9 cellular contexts compared by ENCODE assay signal in genomic region chr15:77013786-77014136, GRCh38. TPM values are rescaled to one million over a fixed set of nuclear protein-coding genes. Genes with fewer than 3 reads are reported as not detected.
DNase-seq lines count a peak whose midpoint lies in the region; ATAC-seq and TF ChIP-seq lines count a peak whose summit lies in the region.
"Had no signal": no experiment of that assay in that cellular context is flagged by ENCODE, and none has a peak within 500 bp of the region (broad histone marks: within the 10 kb centered on the region; RNA-seq: fewer than 3 reads in every experiment).

No MANE protein-coding gene starts in this region.

- H3K4me3 ChIP-seq in SK-N-SH (ENCODE audit: low read depth in 2 of 2, low read length in 1 of 2) (no peak overlapping the region), esophagus squamous epithelium (no peak overlapping the region)

- WGBS in SK-N-SH (ENCODE audit: low lambda C conversion rate): 70% methylated on average over 2 of the region's 5 CpGs
- WGBS in esophagus squamous epithelium, 2 donors: 50 to 83% methylated on average over 1 to 2 of the region's 5 CpGs

- no peak for TF ChIP-seq CTCF in RWPE1 (conservative IDR thresholded peaks at IDR 0.05; ENCODE audit: low read depth)
- TF ChIP-seq CTCF in SK-N-SH (IDR thresholded peaks at IDR 0.05): no peak
- peak in 1 of 6 experiments; percentile 18 for TF ChIP-seq CTCF in esophagus squamous epithelium (IDR thresholded peaks at IDR 0.05)

- no peak overlapping the region for H2AFZ ChIP-seq in SK-N-SH (ENCODE audit: low read depth)

- H3K27me3 ChIP-seq in SK-N-SH (ENCODE audit: insufficient read depth) (no peaks in the 10 kb centered on the region), esophagus squamous epithelium (no peaks in the 10 kb centered on the region)

- ATAC-seq in GM21528 (IDR thresholded peaks at IDR 0.05; ENCODE audit: low FRiP score, unreplicated experiment) (peak; percentile 25), GM21825 (IDR thresholded peaks at IDR 0.05; ENCODE audit: unreplicated experiment) (no peak)
- peak; percentile 85 to 91 for ATAC-seq in activated naive CD4-positive, alpha-beta T cell treated with anti-CD3 and anti-CD28 coated beads, Interleukin-2, amount 50 U/mL, for 72 hours

- CTCF ChIA-PET in RWPE1 (lab: Yijun Ruan, JAX) (interaction anchor here (1.5 kb wide), 1 partner anchor 11 kb away, joined by 6 read pairs; no protein-coding TSS in a partner anchor), SK-N-SH (lab: Yijun Ruan, JAX) (interaction anchor here (1.3 to 3.4 kb wide), 2 partner anchors 11 to 22 kb away, joined by 6 to 20 read pairs; no protein-coding TSS in a partner anchor)

- no peaks in the 10 kb centered on the region for H3K9me3 Mint-ChIP-seq in activated naive CD4-positive, alpha-beta T cell treated with anti-CD3 and anti-CD28 coated beads, Interleukin-2, amount 50 U/mL, for 72 hours

- H3K79me2 ChIP-seq in SK-N-SH (ENCODE audit: insufficient read depth): no peaks in the 10 kb centered on the region

- H3K4me1 ChIP-seq in SK-N-SH (ENCODE audit: control insufficient read depth in 1 of 2, insufficient read depth in 2 of 2, low read depth in 1 of 2, low read length in 1 of 2) (peaks cover 0 to 22% of the 10 kb centered on the region in 2 experiments; a peak in 1 of 4 replicates), esophagus squamous epithelium (peaks cover 0 to 33% (median 0%) of the 10 kb centered on the region in 3 donors)

- intact Hi-C loops in esophagus squamous epithelium (cut with DNase I): no loop called here

- H3K36me3 ChIP-seq in SK-N-SH (replicated peaks in 1 of 2; ENCODE audit: control insufficient read depth in 1 of 2, insufficient read depth in 2 of 2, low read length in 1 of 2) (no peaks in the 10 kb centered on the region), esophagus squamous epithelium (no peaks in the 10 kb centered on the region)

- H3K27ac Mint-ChIP-seq in activated naive CD4-positive, alpha-beta T cell treated with anti-CD3 and anti-CD28 coated beads, Interleukin-2, amount 50 U/mL, for 72 hours: peak overlapping the region; percentile 86 to 93

- no peak overlapping the region for H3K27ac ChIP-seq in RWPE1
- no peak overlapping the region for H3K27ac ChIP-seq in SK-N-SH (ENCODE audit: low read depth in 2 of 2, low read length in 1 of 2)
- H3K27ac ChIP-seq in esophagus squamous epithelium: peak overlapping the region in 1 of 4 donors; percentile 52

- POLR2A ChIA-PET in RWPE1 (lab: Yijun Ruan, JAX; ENCODE audit: low non-redundant PET): no interaction called here
- POLR2A ChIA-PET in SK-N-SH (lab: Yijun Ruan, JAX): no interaction called here

- H3K9me2 ChIP-seq in SK-N-SH: no peaks in the 10 kb centered on the region

- no peaks in the 10 kb centered on the region for H3K9me3 ChIP-seq in SK-N-SH
- H3K9me3 ChIP-seq in esophagus squamous epithelium: no peaks in the 10 kb centered on the region

- no peaks in the 10 kb centered on the region for H3F3A ChIP-seq in SK-N-SH (replicated peaks; ENCODE audit: insufficient read depth)

- no peak for TF ChIP-seq RAD21 in SK-N-SH (IDR thresholded peaks at IDR 0.05; ENCODE audit: low read length)

- H4K20me1 ChIP-seq in SK-N-SH (ENCODE audit: insufficient read depth): no peaks in the 10 kb centered on the region

- H3K4me2 ChIP-seq in SK-N-SH: no peak overlapping the region

- peaks cover 0 to 23% of the 10 kb centered on the region in 2 donors for H3K36me3 Mint-ChIP-seq in activated naive CD4-positive, alpha-beta T cell treated with anti-CD3 and anti-CD28 coated beads, Interleukin-2, amount 50 U/mL, for 72 hours

- H3K9ac ChIP-seq in SK-N-SH: no peak overlapping the region

- TF ChIP-seq POLR2A in esophagus squamous epithelium (IDR thresholded peaks at IDR 0.05): no peak

- peak; percentile 60 for DNase-seq in RWPE1 (ENCODE audit: low spot score)
- peak; percentile 79 to 82 for DNase-seq in activated naive CD4-positive, alpha-beta T cell treated with anti-CD3 and anti-CD28 coated beads, Interleukin-2, amount 50 U/mL, for 72 hours (ENCODE audit: low spot score in 2 of 2)
- DNase-seq in stimulated activated CD4-positive, alpha-beta T cell treated with anti-CD3 and anti-CD28 coated beads, TNF-alpha, amount 100 ng/mL, for 1 hour (ENCODE audit: low read depth in 3 of 3, low spot score in 1 of 3): peak; percentile 66 to 80 (median 77)
- no peak for DNase-seq in SK-N-SH
- no peak for DNase-seq in cortex of kidney (lab: John Stamatoyannopoulos, UW)
- no peak for DNase-seq in esophagus squamous epithelium (lab: John Stamatoyannopoulos, UW)

- TF ChIP-seq EP300 in SK-N-SH (IDR thresholded peaks at IDR 0.05; ENCODE audit: borderline replicate concordance in 1 of 2, low read depth in 1 of 2, low read length in 1 of 2): no peak

TF ChIP-seq in SK-N-SH, 30 proteins besides CTCF, POLR2A, EP300 and RAD21:
- no peak for TF ChIP-seq SMC3 (IDR thresholded peaks at IDR 0.05; ENCODE audit: low read depth, low read length)
- no peak for TF ChIP-seq GATA2 (CRISPR knock-in tag; IDR thresholded peaks at IDR 0.05)
- TF ChIP-seq RCOR1 (IDR thresholded peaks at IDR 0.05; ENCODE audit: low read length): no peak
- TF ChIP-seq CHD2 (IDR thresholded peaks at IDR 0.05; ENCODE audit: low read length, partially characterized antibody): no peak
- no peak for TF ChIP-seq ELF1 (IDR thresholded peaks at IDR 0.05)
- no peak for TF ChIP-seq FOSL2 (IDR thresholded peaks at IDR 0.05; ENCODE audit: borderline replicate concordance, low read depth)

RNA-seq across cellular contexts. Expression of gene PSTPIP1, which starts 18.8 kb away (rescaled TPM):
- total RNA-seq in activated naive CD4-positive, alpha-beta T cell treated with anti-CD3 and anti-CD28 coated beads, Interleukin-2, amount 50 U/mL, for 72 hours: 100 to 1,000 TPM in 1 of 2 donors, 10 to 100 TPM in 1; 95.5 to 149 TPM
- polyA plus RNA-seq in SK-N-SH (2012; rRNA removed): 0.69 and 1.1 TPM in 2 replicates
- 0.40 and 0.66 TPM in 2 replicates for polyA plus RNA-seq in SK-N-SH (2012; cell fraction: cytosol; rRNA removed)
- polyA plus RNA-seq in SK-N-SH (2012; cell fraction: nucleus; rRNA removed): 2.7 and 3.4 TPM in 2 replicates
- total RNA-seq in esophagus squamous epithelium: 1 to 10 TPM in 3 of 4 donors, under 1 TPM in 1; 0.57 to 9.9 (median 5.3) TPM
- total RNA-seq: LHCN-M2 had no signal

RNA-seq across cellular contexts. Expression of gene TSPAN3, which starts 57.1 kb away (rescaled TPM):
- 10 to 100 TPM in 1 of 2 donors, 1 to 10 TPM in 1; 6.9 to 27.1 TPM for total RNA-seq in activated naive CD4-positive, alpha-beta T cell treated with anti-CD3 and anti-CD28 coated beads, Interleukin-2, amount 50 U/mL, for 72 hours
- polyA plus RNA-seq in SK-N-SH (2012; rRNA removed): 409 and 600 TPM in 2 replicates
- polyA plus RNA-seq in SK-N-SH (2012; cell fraction: cytosol; rRNA removed): 514 and 573 TPM in 2 replicates
- polyA plus RNA-seq in SK-N-SH (2012; cell fraction: nucleus; rRNA removed): 155 and 239 TPM in 2 replicates
- total RNA-seq in esophagus squamous epithelium: 100 to 1,000 TPM in 1 of 4 donors, 10 to 100 TPM in 3; 77.3 to 114 (median 87.0) TPM

Comparison
In these comparisons a context has a peak if more than half of its experiments do, and no peak if none do; other contexts are left out.
1. DNase-seq: peak in RWPE1 (single experiment), activated naive CD4-positive, alpha-beta T cell treated with anti-CD3 and anti-CD28 coated beads, Interleukin-2, amount 50 U/mL, for 72 hours (2 of 2) and stimulated activated CD4-positive, alpha-beta T cell treated with anti-CD3 and anti-CD28 coated beads, TNF-alpha, amount 100 ng/mL, for 1 hour (3 of 3); none in SK-N-SH (single experiment), cortex of kidney (single experiment) and esophagus squamous epithelium (single experiment).
2. RNA of gene PSTPIP1, which starts 18.8 kb away (total RNA-seq): 95.5 to 149 TPM in activated naive CD4-positive, alpha-beta T cell treated with anti-CD3 and anti-CD28 coated beads, Interleukin-2, amount 50 U/mL, for 72 hours; 0.57 to 9.9 TPM in esophagus squamous epithelium; every median in the first group is over 4 times any median in the second.